ENCODE assay signal across 30 cellular contexts in genomic region chr20:62335532-62335931, GRCh38.
"Had no signal": no experiment of that assay in that cellular context is flagged by ENCODE, and none has a peak within 500 bp of the region (broad histone marks: within the 10 kb centered on the region; RNA-seq: fewer than 3 reads in every experiment).

No MANE protein-coding gene starts in this region.

- H3K9me3 ChIP-seq: adrenal gland, body of pancreas, esophagus squamous epithelium, gastroesophageal sphincter, heart right ventricle had no signal

- H3K27me3 ChIP-seq: adrenal gland, body of pancreas, esophagus squamous epithelium, gastroesophageal sphincter, heart right ventricle, hepatocyte had no signal

- H3K27ac ChIP-seq: adrenal gland, body of pancreas, epithelial cell of prostate, esophagus squamous epithelium, gastroesophageal sphincter, heart right ventricle, hepatocyte had no signal

- ATAC-seq: activated T-cell treated with anti-CD3 and anti-CD28 coated beads, Interleukin-2, amount 50 U/mL, for 72 hours; activated T-helper 17 cell treated with anti-CD3 and anti-CD28 coated beads, Interleukin-2, amount 50 U/mL, for 72 hours; body of pancreas; gastroesophageal sphincter; heart right ventricle had no signal

- H3K4me3 ChIP-seq: adrenal gland, body of pancreas, esophagus squamous epithelium, gastroesophageal sphincter, heart right ventricle, hepatocyte had no signal

- H3K36me3 Mint-ChIP-seq: activated naive CD8-positive, alpha-beta T cell had no signal

- H3K4me1 ChIP-seq: adrenal gland, body of pancreas, gastroesophageal sphincter had no signal

- DNase-seq: activated CD4-positive, alpha-beta memory T cell treated with anti-CD3 and anti-CD28 coated beads, Interleukin-2, amount 10 ng/mL, durations not matched to agents 7 days and 5 days; activated CD4-positive, alpha-beta T cell treated with anti-CD3 and anti-CD28 coated beads for 1 hour; activated CD4-positive, alpha-beta T cell treated with anti-CD3 and anti-CD28 coated beads for 4 hours; activated CD4-positive, alpha-beta T cell treated with anti-CD3 and anti-CD28 coated beads, Interleukin-2, amount 10 ng/mL, durations not matched to agents 7 days and 5 days; activated CD4-positive, alpha-beta T cell treated with anti-CD3 and anti-CD28 coated beads, Interleukin-2, amount 50 U/mL, for 4 hours; activated CD8-positive, alpha-beta memory T cell treated with anti-CD3 and anti-CD28 coated beads, Interleukin-2, amount 50 U/mL, for 48 hours; activated effector memory CD4-positive, alpha-beta T cell treated with Interleukin-2 at 50 U/mL for 16 hours; activated gamma-delta T cell treated with Interleukin-2 at 50 U/mL for 16 hours; activated naive CD4-positive, alpha-beta T cell treated with anti-CD3 and anti-CD28 coated beads, Interleukin-2, amount 50 U/mL, for 16 hours; activated naive CD4-positive, alpha-beta T cell treated with Interleukin-2 at 50 U/mL for 16 hours; activated T-cell treated with anti-CD3 and anti-CD28 coated beads for 4 hours; activated T-cell treated with anti-CD3 and anti-CD28 coated beads, Interleukin-2, amount 50 U/mL, for 24 hours; activated T-cell treated with anti-CD3 and anti-CD28 coated beads, Interleukin-2, amount 50 U/mL, for 72 hours; adrenal gland; amygdala; aorta; body of pancreas; caudate nucleus; cortex of kidney; dermis blood vessel endothelial cell; effector CD8-positive, alpha-beta T cell; esophagus squamous epithelium; foreskin melanocyte; heart right ventricle; T-helper 2 cell had no signal

- H3K27ac Mint-ChIP-seq: activated CD4-positive, alpha-beta memory T cell treated with anti-CD3 and anti-CD28 coated beads, Interleukin-2, amount 10 ng/mL, durations not matched to agents 7 days and 5 days; activated CD4-positive, alpha-beta T cell treated with anti-CD3 and anti-CD28 coated beads, Interleukin-2, amount 10 ng/mL, durations not matched to agents 7 days and 5 days; activated naive CD8-positive, alpha-beta T cell; activated T-cell treated with anti-CD3 and anti-CD28 coated beads, Interleukin-2, amount 50 U/mL, for 24 hours; activated T-cell treated with anti-CD3 and anti-CD28 coated beads, Interleukin-2, amount 50 U/mL, for 72 hours; activated T-helper 17 cell treated with anti-CD3 and anti-CD28 coated beads, Interleukin-2, amount 50 U/mL, for 72 hours had no signal

- H3K9me3 Mint-ChIP-seq: activated CD4-positive, alpha-beta memory T cell treated with anti-CD3 and anti-CD28 coated beads, Interleukin-2, amount 10 ng/mL, durations not matched to agents 7 days and 5 days; activated CD4-positive, alpha-beta T cell treated with anti-CD3 and anti-CD28 coated beads, Interleukin-2, amount 10 ng/mL, durations not matched to agents 7 days and 5 days; activated T-cell treated with anti-CD3 and anti-CD28 coated beads, Interleukin-2, amount 50 U/mL, for 24 hours; activated T-cell treated with anti-CD3 and anti-CD28 coated beads, Interleukin-2, amount 50 U/mL, for 72 hours; activated T-helper 17 cell treated with anti-CD3 and anti-CD28 coated beads, Interleukin-2, amount 50 U/mL, for 72 hours had no signal

- H3K4me1 Mint-ChIP-seq: activated CD4-positive, alpha-beta memory T cell treated with anti-CD3 and anti-CD28 coated beads, Interleukin-2, amount 10 ng/mL, durations not matched to agents 7 days and 5 days; activated CD4-positive, alpha-beta T cell treated with anti-CD3 and anti-CD28 coated beads, Interleukin-2, amount 10 ng/mL, durations not matched to agents 7 days and 5 days; activated T-helper 17 cell treated with anti-CD3 and anti-CD28 coated beads, Interleukin-2, amount 50 U/mL, for 72 hours had no signal

- H3K4me2 ChIP-seq: hepatocyte had no signal

- H3K4me3 Mint-ChIP-seq: activated CD4-positive, alpha-beta memory T cell treated with anti-CD3 and anti-CD28 coated beads, Interleukin-2, amount 10 ng/mL, durations not matched to agents 7 days and 5 days; activated CD4-positive, alpha-beta T cell treated with anti-CD3 and anti-CD28 coated beads, Interleukin-2, amount 10 ng/mL, durations not matched to agents 7 days and 5 days; activated naive CD8-positive, alpha-beta T cell; activated T-cell treated with anti-CD3 and anti-CD28 coated beads, Interleukin-2, amount 50 U/mL, for 24 hours; activated T-cell treated with anti-CD3 and anti-CD28 coated beads, Interleukin-2, amount 50 U/mL, for 72 hours; activated T-helper 17 cell treated with anti-CD3 and anti-CD28 coated beads, Interleukin-2, amount 50 U/mL, for 72 hours had no signal
